1 cellular context compared by ENCODE assay signal in genomic region chr14:102603293-102603907, GRCh38.
TF ChIP-seq lines count a peak whose summit lies in the region.

No MANE protein-coding gene starts in this region.

TF ChIP-seq in HepG2, 621 proteins besides CTCF, POLR2A, EP300 and RAD21:
- TF ChIP-seq RARA (CRISPR knock-in tag; IDR thresholded peaks at IDR 0.05) (no peak), ZNF224 (CRISPR knock-in tag; IDR thresholded peaks at IDR 0.05) (no peak), MLLT10 (CRISPR knock-in tag; IDR thresholded peaks at IDR 0.05) (no peak), HNRNPH1 (optimal IDR thresholded peaks at IDR 0.05; ENCODE audit: low read depth, low read length) (no peak), ZNF121 (CRISPR knock-in tag; IDR thresholded peaks at IDR 0.05) (peak; percentile 87), ZNF891 (CRISPR knock-in tag; IDR thresholded peaks at IDR 0.05) (no peak), MED13 (CRISPR knock-in tag; IDR thresholded peaks at IDR 0.05) (no peak), TFDP2 (CRISPR knock-in tag; IDR thresholded peaks at IDR 0.05) (no peak)
TF ChIP-seq in HepG2: peak in this region for 1.
